1 cellular context compared by ENCODE assay signal in the genomic region with DNA sequence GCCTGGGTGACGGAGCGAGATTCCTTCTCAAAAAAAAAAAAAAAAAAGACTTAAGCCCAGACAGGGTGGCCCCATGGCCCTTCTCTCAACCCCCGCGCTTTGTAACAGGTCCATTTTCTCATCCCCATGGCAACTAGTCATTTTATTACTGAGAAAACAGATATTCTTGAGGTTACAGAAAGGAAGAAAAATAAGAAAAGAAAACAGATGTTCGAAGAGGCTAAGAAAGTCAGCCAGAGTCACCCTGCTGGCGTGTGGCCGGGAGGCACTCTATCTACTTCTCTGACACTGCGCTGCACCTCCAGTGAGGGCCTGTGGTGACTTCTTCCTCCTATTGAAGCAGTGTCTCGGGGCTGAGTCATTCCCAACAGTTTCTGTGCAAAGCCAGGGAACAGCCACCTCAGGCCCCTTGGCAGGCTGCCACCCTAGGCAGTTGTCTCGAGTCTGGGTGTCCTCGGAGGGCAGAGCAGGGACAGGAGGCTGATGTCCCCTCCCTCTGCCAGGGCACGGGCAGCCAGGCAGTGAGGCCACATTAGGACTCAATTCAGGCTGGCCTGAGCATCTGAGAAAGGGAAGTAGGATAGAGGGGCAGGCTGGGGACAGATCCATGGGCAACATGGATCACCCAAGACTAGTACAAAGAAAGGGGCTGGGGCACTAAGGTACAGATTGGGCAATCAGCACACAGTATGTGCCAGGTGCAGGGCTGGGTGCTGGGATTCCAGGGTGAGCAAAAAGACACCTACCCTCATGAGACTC.
TF ChIP-seq lines count a peak whose summit lies in the region.

No MANE protein-coding gene starts in this region.

TF ChIP-seq in K562, 482 proteins besides CTCF, POLR2A, EP300 and RAD21 (continued from another document and continues in another):
- TF ChIP-seq, protein P1, sequence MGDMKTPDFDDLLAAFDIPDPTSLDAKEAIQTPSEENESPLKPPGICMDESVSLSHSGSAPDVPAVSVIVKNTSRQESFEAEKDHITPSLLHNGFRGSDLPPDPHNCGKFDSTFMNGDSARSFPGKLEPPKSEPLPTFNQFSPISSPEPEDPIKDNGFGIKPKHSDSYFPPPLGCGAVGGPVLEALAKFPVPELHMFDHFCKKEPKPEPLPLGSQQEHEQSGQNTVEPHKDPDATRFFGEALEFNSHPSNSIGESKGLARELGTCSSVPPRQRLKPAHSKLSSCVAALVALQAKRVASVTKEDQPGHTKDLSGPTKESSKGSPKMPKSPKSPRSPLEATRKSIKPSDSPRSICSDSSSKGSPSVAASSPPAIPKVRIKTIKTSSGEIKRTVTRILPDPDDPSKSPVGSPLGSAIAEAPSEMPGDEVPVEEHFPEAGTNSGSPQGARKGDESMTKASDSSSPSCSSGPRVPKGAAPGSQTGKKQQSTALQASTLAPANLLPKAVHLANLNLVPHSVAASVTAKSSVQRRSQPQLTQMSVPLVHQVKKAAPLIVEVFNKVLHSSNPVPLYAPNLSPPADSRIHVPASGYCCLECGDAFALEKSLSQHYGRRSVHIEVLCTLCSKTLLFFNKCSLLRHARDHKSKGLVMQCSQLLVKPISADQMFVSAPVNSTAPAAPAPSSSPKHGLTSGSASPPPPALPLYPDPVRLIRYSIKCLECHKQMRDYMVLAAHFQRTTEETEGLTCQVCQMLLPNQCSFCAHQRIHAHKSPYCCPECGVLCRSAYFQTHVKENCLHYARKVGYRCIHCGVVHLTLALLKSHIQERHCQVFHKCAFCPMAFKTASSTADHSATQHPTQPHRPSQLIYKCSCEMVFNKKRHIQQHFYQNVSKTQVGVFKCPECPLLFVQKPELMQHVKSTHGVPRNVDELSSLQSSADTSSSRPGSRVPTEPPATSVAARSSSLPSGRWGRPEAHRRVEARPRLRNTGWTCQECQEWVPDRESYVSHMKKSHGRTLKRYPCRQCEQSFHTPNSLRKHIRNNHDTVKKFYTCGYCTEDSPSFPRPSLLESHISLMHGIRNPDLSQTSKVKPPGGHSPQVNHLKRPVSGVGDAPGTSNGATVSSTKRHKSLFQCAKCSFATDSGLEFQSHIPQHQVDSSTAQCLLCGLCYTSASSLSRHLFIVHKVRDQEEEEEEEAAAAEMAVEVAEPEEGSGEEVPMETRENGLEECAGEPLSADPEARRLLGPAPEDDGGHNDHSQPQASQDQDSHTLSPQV (IDR thresholded peaks at IDR 0.05) = peak; percentile 93
- TF ChIP-seq SUPT5H (IDR thresholded peaks at IDR 0.05) (peak; percentile 37; the same call in 1 of the 2 replicates), SETDB1 (IDR thresholded peaks at IDR 0.05; ENCODE audit: low read length) (no peak), RB1 (IDR thresholded peaks at IDR 0.05; ENCODE audit: low read depth) (0 out of 2 replicates have a peak, but pooled peaks have one; percentile 28), CTBP1 (IDR thresholded peaks at IDR 0.05; ENCODE audit: borderline replicate concordance) (peak; percentile 69; the same call in 1 of the 2 replicates), POLR2AphosphoS5 (IDR thresholded peaks at IDR 0.05; ENCODE audit: control insufficient read depth, insufficient read depth, low read depth, low read length) (0 out of 2 replicates have a peak, but pooled peaks have one; percentile 30), NBN (IDR thresholded peaks at IDR 0.05; ENCODE audit: low read depth) (no peak; the same call in 1 of the 2 replicates), KDM5B (IDR thresholded peaks at IDR 0.05; ENCODE audit: insufficient replicate concordance, low read depth, low read length) (peak; percentile 89), SOX6 (IDR thresholded peaks at IDR 0.05) (peak; percentile 13; the same call in 1 of the 2 replicates), MAFG (tag; conservative IDR thresholded peaks at IDR 0.05) (peak; percentile 66; the same call in 1 of the 2 replicates), ELF1 (tag; IDR thresholded peaks at IDR 0.05) (0 out of 2 replicates have a peak, but pooled peaks have one; percentile 28), BHLHE40 (IDR thresholded peaks at IDR 0.05; ENCODE audit: low read length) (0 out of 2 replicates have a peak, but pooled peaks have one; percentile 13), CXXC5 (CRISPR knock-in tag; IDR thresholded peaks at IDR 0.05) (0 out of 2 replicates have a peak, but pooled peaks have one; percentile 40), POLR2G (IDR thresholded peaks at IDR 0.05; ENCODE audit: low read depth, low read length) (peak; percentile 62), SRSF7 (optimal IDR thresholded peaks at IDR 0.05; ENCODE audit: low read depth, low read length) (no peak), ERF (CRISPR knock-in tag; IDR thresholded peaks at IDR 0.05) (no peak), SMAD4 (CRISPR knock-in tag; conservative IDR thresholded peaks at IDR 0.05) (peak; percentile 57), ETV5 (CRISPR knock-in tag; IDR thresholded peaks at IDR 0.05; ENCODE audit: low read depth) (peak; percentile 59; the same call in 1 of the 2 replicates), SMARCC2 (IDR thresholded peaks at IDR 0.05; ENCODE audit: low read depth) (no peak), SAFB (IDR thresholded peaks at IDR 0.05; ENCODE audit: borderline replicate concordance, low read depth, low read length) (no peak), RCOR1 (IDR thresholded peaks at IDR 0.05; ENCODE audit: borderline replicate concordance in 1 of 2, low read depth in 2 of 2, low read length in 2 of 2) (peak in 1 of 2 experiments; percentile 19; a peak in 1 of 4 replicates), HDGF (IDR thresholded peaks at IDR 0.05) (0 out of 2 replicates have a peak, but pooled peaks have one; percentile 42), NFE2 (IDR thresholded peaks at IDR 0.05; ENCODE audit: low read depth) (peak; percentile 94), PHF20 (IDR thresholded peaks at IDR 0.05; ENCODE audit: partially characterized antibody) (peak; percentile 47), HDAC1 (IDR thresholded peaks at IDR 0.05) (peak in 1 of 2 experiments; percentile 40; a peak in 1 of 4 replicates), PHF8 (IDR thresholded peaks at IDR 0.05; ENCODE audit: borderline replicate concordance, low read length) (peak; percentile 40; the same call in 1 of the 2 replicates), JUN (IDR thresholded peaks at IDR 0.05; ENCODE audit: borderline replicate concordance, low read depth, low read length) (peak; percentile 86), JUN (CRISPR knock-in tag; IDR thresholded peaks at IDR 0.05; ENCODE audit: borderline replicate concordance) (no peak), TBP (optimal IDR thresholded peaks at IDR 0.05; ENCODE audit: low read depth, low read length) (peak; percentile 55), GABPB1 (CRISPR knock-in tag; IDR thresholded peaks at IDR 0.05) (no peak), ZNF175 (CRISPR knock-in tag; IDR thresholded peaks at IDR 0.05; ENCODE audit: low read depth) (0 out of 2 replicates have a peak, but pooled peaks have one; percentile 18), JUND (IDR thresholded peaks at IDR 0.05; ENCODE audit: borderline replicate concordance, low read depth, low read length) (peak; percentile 90), JUND (tag; IDR thresholded peaks at IDR 0.05; ENCODE audit: borderline replicate concordance, low read depth, low read length) (peak; percentile 88; the same call in 2 of the 3 replicates), NFIX (CRISPR knock-in tag; IDR thresholded peaks at IDR 0.05; ENCODE audit: low read depth) (peak; percentile 39; the same call in 1 of the 2 replicates), GATAD2A (IDR thresholded peaks at IDR 0.05) (0 out of 2 replicates have a peak, but pooled peaks have one; percentile 74), NFIC (IDR thresholded peaks at IDR 0.05) (peak; percentile 97), ZNF384 (IDR thresholded peaks at IDR 0.05; ENCODE audit: low read depth, low read length) (peak; percentile 70), ZNF766 (CRISPR knock-in tag; conservative IDR thresholded peaks at IDR 0.05) (0 out of 2 replicates have a peak, but pooled peaks have one; percentile 42)
- TF ChIP-seq, protein P2, sequence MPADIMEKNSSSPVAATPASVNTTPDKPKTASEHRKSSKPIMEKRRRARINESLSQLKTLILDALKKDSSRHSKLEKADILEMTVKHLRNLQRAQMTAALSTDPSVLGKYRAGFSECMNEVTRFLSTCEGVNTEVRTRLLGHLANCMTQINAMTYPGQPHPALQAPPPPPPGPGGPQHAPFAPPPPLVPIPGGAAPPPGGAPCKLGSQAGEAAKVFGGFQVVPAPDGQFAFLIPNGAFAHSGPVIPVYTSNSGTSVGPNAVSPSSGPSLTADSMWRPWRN (IDR thresholded peaks at IDR 0.05; ENCODE audit: low read depth) = peak; percentile 71
- TF ChIP-seq, protein P3, sequence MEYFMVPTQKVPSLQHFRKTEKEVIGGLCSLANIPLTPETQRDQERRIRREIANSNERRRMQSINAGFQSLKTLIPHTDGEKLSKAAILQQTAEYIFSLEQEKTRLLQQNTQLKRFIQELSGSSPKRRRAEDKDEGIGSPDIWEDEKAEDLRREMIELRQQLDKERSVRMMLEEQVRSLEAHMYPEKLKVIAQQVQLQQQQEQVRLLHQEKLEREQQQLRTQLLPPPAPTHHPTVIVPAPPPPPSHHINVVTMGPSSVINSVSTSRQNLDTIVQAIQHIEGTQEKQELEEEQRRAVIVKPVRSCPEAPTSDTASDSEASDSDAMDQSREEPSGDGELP (CRISPR knock-in tag; IDR thresholded peaks at IDR 0.05; ENCODE audit: borderline replicate concordance) = peak; percentile 49; the same call in 1 of the 2 replicates
- TF ChIP-seq, protein P4, sequence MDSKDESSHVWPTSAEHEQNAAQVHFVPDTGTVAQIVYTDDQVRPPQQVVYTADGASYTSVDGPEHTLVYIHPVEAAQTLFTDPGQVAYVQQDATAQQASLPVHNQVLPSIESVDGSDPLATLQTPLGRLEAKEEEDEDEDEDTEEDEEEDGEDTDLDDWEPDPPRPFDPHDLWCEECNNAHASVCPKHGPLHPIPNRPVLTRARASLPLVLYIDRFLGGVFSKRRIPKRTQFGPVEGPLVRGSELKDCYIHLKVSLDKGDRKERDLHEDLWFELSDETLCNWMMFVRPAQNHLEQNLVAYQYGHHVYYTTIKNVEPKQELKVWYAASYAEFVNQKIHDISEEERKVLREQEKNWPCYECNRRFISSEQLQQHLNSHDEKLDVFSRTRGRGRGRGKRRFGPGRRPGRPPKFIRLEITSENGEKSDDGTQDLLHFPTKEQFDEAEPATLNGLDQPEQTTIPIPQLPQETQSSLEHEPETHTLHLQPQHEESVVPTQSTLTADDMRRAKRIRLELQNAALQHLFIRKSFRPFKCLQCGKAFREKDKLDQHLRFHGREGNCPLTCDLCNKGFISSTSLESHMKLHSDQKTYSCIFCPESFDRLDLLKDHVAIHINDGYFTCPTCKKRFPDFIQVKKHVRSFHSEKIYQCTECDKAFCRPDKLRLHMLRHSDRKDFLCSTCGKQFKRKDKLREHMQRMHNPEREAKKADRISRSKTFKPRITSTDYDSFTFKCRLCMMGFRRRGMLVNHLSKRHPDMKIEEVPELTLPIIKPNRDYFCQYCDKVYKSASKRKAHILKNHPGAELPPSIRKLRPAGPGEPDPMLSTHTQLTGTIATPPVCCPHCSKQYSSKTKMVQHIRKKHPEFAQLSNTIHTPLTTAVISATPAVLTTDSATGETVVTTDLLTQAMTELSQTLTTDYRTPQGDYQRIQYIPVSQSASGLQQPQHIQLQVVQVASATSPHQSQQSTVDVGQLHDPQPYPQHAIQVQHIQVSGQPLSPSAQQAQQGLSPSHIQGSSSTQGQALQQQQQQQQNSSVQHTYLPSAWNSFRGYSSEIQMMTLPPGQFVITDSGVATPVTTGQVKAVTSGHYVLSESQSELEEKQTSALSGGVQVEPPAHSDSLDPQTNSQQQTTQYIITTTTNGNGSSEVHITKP (IDR thresholded peaks at IDR 0.05; ENCODE audit: partially characterized antibody) = peak; percentile 57
- TF ChIP-seq, protein P5, sequence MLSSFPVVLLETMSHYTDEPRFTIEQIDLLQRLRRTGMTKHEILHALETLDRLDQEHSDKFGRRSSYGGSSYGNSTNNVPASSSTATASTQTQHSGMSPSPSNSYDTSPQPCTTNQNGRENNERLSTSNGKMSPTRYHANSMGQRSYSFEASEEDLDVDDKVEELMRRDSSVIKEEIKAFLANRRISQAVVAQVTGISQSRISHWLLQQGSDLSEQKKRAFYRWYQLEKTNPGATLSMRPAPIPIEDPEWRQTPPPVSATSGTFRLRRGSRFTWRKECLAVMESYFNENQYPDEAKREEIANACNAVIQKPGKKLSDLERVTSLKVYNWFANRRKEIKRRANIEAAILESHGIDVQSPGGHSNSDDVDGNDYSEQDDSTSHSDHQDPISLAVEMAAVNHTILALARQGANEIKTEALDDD (IDR thresholded peaks at IDR 0.05) = 0 out of 2 replicates have a peak, but pooled peaks have one; percentile 14
- TF ChIP-seq, protein P6, sequence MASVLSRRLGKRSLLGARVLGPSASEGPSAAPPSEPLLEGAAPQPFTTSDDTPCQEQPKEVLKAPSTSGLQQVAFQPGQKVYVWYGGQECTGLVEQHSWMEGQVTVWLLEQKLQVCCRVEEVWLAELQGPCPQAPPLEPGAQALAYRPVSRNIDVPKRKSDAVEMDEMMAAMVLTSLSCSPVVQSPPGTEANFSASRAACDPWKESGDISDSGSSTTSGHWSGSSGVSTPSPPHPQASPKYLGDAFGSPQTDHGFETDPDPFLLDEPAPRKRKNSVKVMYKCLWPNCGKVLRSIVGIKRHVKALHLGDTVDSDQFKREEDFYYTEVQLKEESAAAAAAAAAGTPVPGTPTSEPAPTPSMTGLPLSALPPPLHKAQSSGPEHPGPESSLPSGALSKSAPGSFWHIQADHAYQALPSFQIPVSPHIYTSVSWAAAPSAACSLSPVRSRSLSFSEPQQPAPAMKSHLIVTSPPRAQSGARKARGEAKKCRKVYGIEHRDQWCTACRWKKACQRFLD (CRISPR knock-in tag; IDR thresholded peaks at IDR 0.05) = peak; percentile 21; the same call in 1 of the 2 replicates
- TF ChIP-seq, protein P7, sequence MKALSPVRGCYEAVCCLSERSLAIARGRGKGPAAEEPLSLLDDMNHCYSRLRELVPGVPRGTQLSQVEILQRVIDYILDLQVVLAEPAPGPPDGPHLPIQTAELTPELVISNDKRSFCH (CRISPR knock-in tag; IDR thresholded peaks at IDR 0.05) = no peak
- TF ChIP-seq, protein P7 (tag; IDR thresholded peaks at IDR 0.05) = 0 out of 2 replicates have a peak, but pooled peaks have one; percentile 23
- TF ChIP-seq, protein P8, sequence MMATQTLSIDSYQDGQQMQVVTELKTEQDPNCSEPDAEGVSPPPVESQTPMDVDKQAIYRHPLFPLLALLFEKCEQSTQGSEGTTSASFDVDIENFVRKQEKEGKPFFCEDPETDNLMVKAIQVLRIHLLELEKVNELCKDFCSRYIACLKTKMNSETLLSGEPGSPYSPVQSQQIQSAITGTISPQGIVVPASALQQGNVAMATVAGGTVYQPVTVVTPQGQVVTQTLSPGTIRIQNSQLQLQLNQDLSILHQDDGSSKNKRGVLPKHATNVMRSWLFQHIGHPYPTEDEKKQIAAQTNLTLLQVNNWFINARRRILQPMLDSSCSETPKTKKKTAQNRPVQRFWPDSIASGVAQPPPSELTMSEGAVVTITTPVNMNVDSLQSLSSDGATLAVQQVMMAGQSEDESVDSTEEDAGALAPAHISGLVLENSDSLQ (IDR thresholded peaks at IDR 0.05) = peak; percentile 73
